Comparison of ENCODE assay signal across 8 cellular contexts in the genomic region with DNA sequence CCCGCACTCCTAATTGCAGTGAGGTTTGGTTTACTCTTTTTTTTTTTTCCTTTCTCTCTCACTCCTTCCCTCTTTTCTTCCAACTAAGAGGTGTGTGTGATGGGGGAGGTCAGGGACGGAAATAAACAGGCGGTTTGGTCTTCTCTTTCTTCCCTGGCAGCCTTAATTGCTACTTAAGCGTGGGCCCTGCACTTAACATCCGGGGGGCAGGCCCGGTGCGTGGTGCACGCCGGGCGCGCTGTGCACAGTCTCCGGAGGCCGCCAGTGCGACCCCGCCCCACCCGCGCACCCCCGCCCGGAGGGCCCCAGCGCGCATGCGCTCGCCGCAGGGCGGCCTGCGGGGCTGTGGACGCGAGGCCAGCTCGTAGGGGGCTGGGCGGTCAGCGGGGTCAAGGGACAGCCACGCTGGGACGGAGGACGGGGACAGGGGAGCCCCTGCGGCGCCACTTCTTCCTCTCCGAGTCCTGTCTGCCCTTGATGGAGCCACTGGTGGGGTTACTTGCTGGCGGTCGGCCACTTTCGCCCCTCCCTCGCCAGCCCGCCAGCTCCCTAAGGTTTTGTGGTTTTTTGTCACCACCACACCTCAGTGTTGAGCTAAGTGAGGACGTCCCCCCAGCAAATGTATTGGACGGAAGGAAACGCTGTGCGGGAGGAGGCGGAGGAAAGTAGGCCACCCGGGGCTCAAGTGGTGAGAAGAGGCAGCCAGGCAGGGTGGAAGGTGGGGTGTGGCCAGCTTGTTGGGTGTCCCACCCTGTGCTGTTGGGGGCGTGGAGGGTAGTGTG.
DNase-seq lines count a peak whose midpoint lies in the region; ATAC-seq lines count a peak whose summit lies in the region.

No MANE protein-coding gene starts in this region.

- peak; percentile 62 to 92 (median 82) for DNase-seq in CD4-positive, CD25-positive, alpha-beta regulatory T cell
- peak; percentile 86 for DNase-seq in NCI-H1930 (lab: John Stamatoyannopoulos, UW)
- peak; percentile 66 to 67 for DNase-seq in activated CD4-positive, alpha-beta T cell treated with anti-CD3 and anti-CD28 coated beads for 24 hours (ENCODE audit: low read depth in 2 of 2)
- DNase-seq in lung microvascular endothelial cell (ENCODE audit: low read depth in 2 of 2): peak; percentile 2 to 26
- peak; percentile 51 for DNase-seq in stimulated activated CD8-positive, alpha-beta memory T cell treated with anti-CD3 and anti-CD28 coated beads, Interleukin-12 subunit alpha, Interleukin-12 subunit beta, amount 100 ng/mL, for 1 hour (ENCODE audit: low read depth)

- peaks cover 0 to 2% (median 0%) of the 10 kb centered on the region in 7 donors for H3K9me3 Mint-ChIP-seq in CD4-positive, CD25-positive, alpha-beta regulatory T cell

- H3K27me3 ChIP-seq in CD4-positive, CD25-positive, alpha-beta regulatory T cell (ENCODE audit: control insufficient read depth, insufficient read depth, low read length): no peaks in the 10 kb centered on the region

- no peaks in the 10 kb centered on the region for H3K36me3 ChIP-seq in CD4-positive, CD25-positive, alpha-beta regulatory T cell (ENCODE audit: control insufficient read depth, insufficient read depth, low read length)

- peaks cover 50% of the 10 kb centered on the region for H3K4me1 ChIP-seq in CD4-positive, CD25-positive, alpha-beta regulatory T cell (ENCODE audit: control insufficient read depth, insufficient read depth, low read length, poor library complexity, severe bottlenecking)

- ATAC-seq in CD4-positive, CD25-positive, alpha-beta regulatory T cell (ENCODE audit: low read depth in 2 of 2): peak; percentile 99
- ATAC-seq in GM21576 (IDR thresholded peaks at IDR 0.05; ENCODE audit: unreplicated experiment): peak; percentile 65
- no peak for ATAC-seq in GM19455 (IDR thresholded peaks at IDR 0.05; ENCODE audit: unreplicated experiment)

- H3K27me3 Mint-ChIP-seq in CD4-positive, CD25-positive, alpha-beta regulatory T cell: no peaks in the 10 kb centered on the region

- H3K27ac ChIP-seq in CD4-positive, CD25-positive, alpha-beta regulatory T cell (ENCODE audit: insufficient read depth, low read length, poor library complexity, severe bottlenecking): peak overlapping the region; percentile 80
- H3K27ac ChIP-seq in cingulate gyrus (ENCODE audit: low read depth, low read length): peak overlapping the region; percentile 71

- peak overlapping the region; percentile 79 to 93 (median 88) for H3K4me3 Mint-ChIP-seq in CD4-positive, CD25-positive, alpha-beta regulatory T cell

- H3K27ac Mint-ChIP-seq in CD4-positive, CD25-positive, alpha-beta regulatory T cell: peak overlapping the region; percentile 97 to 99 (median 98)

- no peaks in the 10 kb centered on the region for H3K9me3 ChIP-seq in CD4-positive, CD25-positive, alpha-beta regulatory T cell (ENCODE audit: control insufficient read depth in 2 of 2, low read length in 2 of 2)

- H3K4me1 Mint-ChIP-seq in CD4-positive, CD25-positive, alpha-beta regulatory T cell: peaks cover 15 to 61% (median 36%) of the 10 kb centered on the region in 4 donors

- H3K4me3 ChIP-seq in CD4-positive, CD25-positive, alpha-beta regulatory T cell (ENCODE audit: low read depth, low read length): peak overlapping the region; percentile 79

- H3K36me3 Mint-ChIP-seq in CD4-positive, CD25-positive, alpha-beta regulatory T cell: peaks cover 5% of the 10 kb centered on the region

Comparison
In these comparisons a context has a peak if more than half of its experiments do, and no peak if none do; other contexts are left out.
1. DNase-seq: peak in every context shown above with its lines; median percentile 86 in NCI-H1930; 82 in CD4-positive, CD25-positive, alpha-beta regulatory T cell; 66 in activated CD4-positive, alpha-beta T cell treated with anti-CD3 and anti-CD28 coated beads for 24 hours; 51 in stimulated activated CD8-positive, alpha-beta memory T cell treated with anti-CD3 and anti-CD28 coated beads, Interleukin-12 subunit alpha, Interleukin-12 subunit beta, amount 100 ng/mL, for 1 hour; 14 in lung microvascular endothelial cell.